13 cellular contexts compared by ENCODE assay signal in genomic region chr20:39873286-39873685, GRCh38.
DNase-seq lines count a peak whose midpoint lies in the region; ATAC-seq and TF ChIP-seq lines count a peak whose summit lies in the region.
"Had no signal": no experiment of that assay in that cellular context is flagged by ENCODE, and none has a peak within 500 bp of the region (broad histone marks: within the 10 kb centered on the region; RNA-seq: fewer than 3 reads in every experiment).

No MANE protein-coding gene starts in this region.

- ATAC-seq in left cardiac atrium (peak; percentile 30 to 60), memory B cell (ENCODE audit: low read depth) (no peak), esophagus mucosa (no peak), GM18861 (IDR thresholded peaks at IDR 0.05; ENCODE audit: unreplicated experiment) (no peak)

- H3K4me1 Mint-ChIP-seq in memory B cell, result peaks cover 9% of the 10 kb centered on the region
- H3K4me1 Mint-ChIP-seq: CD4-positive, CD25-positive, alpha-beta regulatory T cell had no signal

- no peak overlapping the region for H3K4me3 ChIP-seq in left ventricle myocardium inferior
- H3K4me3 ChIP-seq: A549, MG63, Peyer's patch had no signal

- H3K4me1 ChIP-seq in left ventricle myocardium inferior, result no peaks in the 10 kb centered on the region
- H3K4me1 ChIP-seq: A549, BE2C had no signal

- H3K27me3 Mint-ChIP-seq in memory B cell, result no peaks in the 10 kb centered on the region
- H3K27me3 Mint-ChIP-seq: CD4-positive, CD25-positive, alpha-beta regulatory T cell had no signal

- H3K4me3 Mint-ChIP-seq in memory B cell, result no peak overlapping the region
- H3K4me3 Mint-ChIP-seq: CD4-positive, CD25-positive, alpha-beta regulatory T cell had no signal

- no peak for TF ChIP-seq CTCF in left ventricle myocardium inferior (IDR thresholded peaks at IDR 0.05; ENCODE audit: borderline replicate concordance)

- H3K27ac ChIP-seq in left ventricle myocardium inferior (replicated peaks), result no peak overlapping the region
- H3K27ac ChIP-seq: A549, Peyer's patch had no signal

- H3K27ac Mint-ChIP-seq in memory B cell, result peak overlapping the region; percentile 1
- H3K27ac Mint-ChIP-seq: CD4-positive, CD25-positive, alpha-beta regulatory T cell had no signal

- no peaks in the 10 kb centered on the region for H3K9me3 Mint-ChIP-seq in memory B cell

- no peaks in the 10 kb centered on the region for H3K36me3 ChIP-seq in left ventricle myocardium inferior
- H3K36me3 ChIP-seq: BE2C, MG63, Peyer's patch had no signal

- intact Hi-C loops in left cardiac atrium (cut with DNase I), result loop anchor here (10.0 kb wide), 2 partner anchors 608 to 758 kb away; no protein-coding TSS in a partner anchor
- intact Hi-C loops in left ventricle myocardium inferior (cut with micrococcal nuclease), result loop anchor here (10.0 kb wide), 1 partner anchor 608 kb away; no protein-coding TSS in a partner anchor

- DNase-seq in left cardiac atrium (no peak), left ventricle myocardium inferior (no peak), NCI-H2029 treated with DMSO at 0.1 percent for 48 hours (lab: John Stamatoyannopoulos, UW) (peak; percentile 82), memory B cell (ENCODE audit: low spot score in 2 of 2) (no peak), NCI-H1417 treated with DMSO at 0.1 percent for 48 hours (lab: John Stamatoyannopoulos, UW) (no peak)
- DNase-seq: NCI-H2081 had no signal

- H3K9me3 ChIP-seq in left ventricle myocardium inferior (replicated peaks), result no peaks in the 10 kb centered on the region
- H3K9me3 ChIP-seq: A549, BE2C, MG63, Peyer's patch had no signal

- peaks cover 4% of the 10 kb centered on the region for H3K27me3 ChIP-seq in left ventricle myocardium inferior (ENCODE audit: low read depth)
- H3K27me3 ChIP-seq: BE2C, MG63, Peyer's patch had no signal

- no peaks in the 10 kb centered on the region for H3K36me3 Mint-ChIP-seq in memory B cell
- H3K36me3 Mint-ChIP-seq: CD4-positive, CD25-positive, alpha-beta regulatory T cell had no signal

Comparison
In these comparisons a context has a peak if more than half of its experiments do, and no peak if none do; other contexts are left out.
1. ATAC-seq: peak in left cardiac atrium (2 of 2); none in memory B cell (single experiment), esophagus mucosa (single experiment) and GM18861 (single experiment).